In the genomic region with DNA sequence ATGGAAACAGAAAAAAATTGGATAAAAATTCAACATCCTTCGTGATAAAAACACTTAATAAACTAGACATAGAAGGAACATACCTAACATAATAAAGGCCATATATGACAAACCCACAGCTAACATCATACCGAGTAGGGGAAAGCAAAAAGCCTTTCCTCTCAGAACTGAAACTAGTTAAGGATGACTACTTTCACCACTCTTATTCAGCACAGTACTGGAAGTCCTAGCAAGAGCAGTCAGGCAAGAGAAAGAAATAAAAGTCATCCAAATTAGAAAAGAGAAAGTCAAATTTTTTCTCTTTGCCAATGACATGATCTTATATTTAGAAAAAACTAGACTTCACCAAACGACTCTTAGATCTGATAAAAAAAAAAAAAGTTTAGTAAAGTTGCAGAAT, we compare ENCODE assay signal across 20 cellular contexts. TPM values are rescaled to one million over a fixed set of nuclear protein-coding genes. Genes with fewer than 3 reads are reported as not detected.
DNase-seq lines count a peak whose midpoint lies in the region; ATAC-seq and TF ChIP-seq lines count a peak whose summit lies in the region.
"Had no signal": no experiment of that assay in that cellular context is flagged by ENCODE, and none has a peak within 500 bp of the region (broad histone marks: within the 10 kb centered on the region; RNA-seq: fewer than 3 reads in every experiment).

No MANE protein-coding gene starts in this region.

- no peaks in the 10 kb centered on the region for H3K27me3 ChIP-seq in CD8-positive, alpha-beta T cell (ENCODE audit: insufficient read depth, low read length)
- H3K27me3 ChIP-seq: ovary, upper lobe of left lung had no signal

- peaks cover 23 to 24% of the 10 kb centered on the region in 2 donors for H3K36me3 Mint-ChIP-seq in activated T-cell treated with anti-CD3 and anti-CD28 coated beads, Interleukin-2, amount 50 U/mL, for 72 hours (ENCODE audit: insufficient read depth in 2 of 2)
- H3K36me3 Mint-ChIP-seq in WTC11: peaks cover 24% of the 10 kb centered on the region
- peaks cover 57% of the 10 kb centered on the region for H3K36me3 Mint-ChIP-seq in CD8-positive, alpha-beta T cell

- no peak overlapping the region for H3K4me3 Mint-ChIP-seq in activated T-cell treated with anti-CD3 and anti-CD28 coated beads, Interleukin-2, amount 50 U/mL, for 72 hours
- H3K4me3 Mint-ChIP-seq in stimulated activated naive CD8-positive, alpha-beta T cell treated with anti-CD3 and anti-CD28 coated beads, Interleukin-15, amount 100 ng/mL, for 72 hours: no peak overlapping the region
- H3K4me3 Mint-ChIP-seq in WTC11: no peak overlapping the region
- no peak overlapping the region for H3K4me3 Mint-ChIP-seq in CD8-positive, alpha-beta T cell
- H3K4me3 Mint-ChIP-seq: activated CD4-positive, alpha-beta memory T cell treated with anti-CD3 and anti-CD28 coated beads, Interleukin-2, amount 10 ng/mL, durations not matched to agents 7 days and 5 days; CD4-positive, CD25-positive, alpha-beta regulatory T cell had no signal

- TF ChIP-seq CTCF in WTC11 (IDR thresholded peaks at IDR 0.05): no peak
- no peak for TF ChIP-seq CTCF in CD8-positive, alpha-beta T cell (IDR thresholded peaks at IDR 0.05)

- POLR2A ChIA-PET in WTC11 (lab: Charles Lee): no interaction called here
- POLR2A ChIA-PET in CD8-positive, alpha-beta T cell (lab: Charles Lee): no interaction called here

- peak overlapping the region; percentile 54 for H3K27ac Mint-ChIP-seq in activated T-cell treated with anti-CD3 and anti-CD28 coated beads, Interleukin-2, amount 50 U/mL, for 72 hours
- no peak overlapping the region for H3K27ac Mint-ChIP-seq in stimulated activated naive CD8-positive, alpha-beta T cell treated with anti-CD3 and anti-CD28 coated beads, Interleukin-15, amount 100 ng/mL, for 72 hours
- no peak overlapping the region for H3K27ac Mint-ChIP-seq in WTC11
- no peak overlapping the region for H3K27ac Mint-ChIP-seq in CD8-positive, alpha-beta T cell
- H3K27ac Mint-ChIP-seq: activated CD4-positive, alpha-beta memory T cell treated with anti-CD3 and anti-CD28 coated beads, Interleukin-2, amount 10 ng/mL, durations not matched to agents 7 days and 5 days; CD4-positive, CD25-positive, alpha-beta regulatory T cell had no signal

- no peaks in the 10 kb centered on the region for H3K27me3 Mint-ChIP-seq in activated T-cell treated with anti-CD3 and anti-CD28 coated beads, Interleukin-2, amount 50 U/mL, for 72 hours (ENCODE audit: low read depth)
- no peaks in the 10 kb centered on the region for H3K27me3 Mint-ChIP-seq in stimulated activated naive CD8-positive, alpha-beta T cell treated with anti-CD3 and anti-CD28 coated beads, Interleukin-15, amount 100 ng/mL, for 72 hours
- no peaks in the 10 kb centered on the region for H3K27me3 Mint-ChIP-seq in WTC11 (ENCODE audit: low read depth)
- no peaks in the 10 kb centered on the region for H3K27me3 Mint-ChIP-seq in CD8-positive, alpha-beta T cell (ENCODE audit: low read depth)
- H3K27me3 Mint-ChIP-seq: activated CD4-positive, alpha-beta memory T cell treated with anti-CD3 and anti-CD28 coated beads, Interleukin-2, amount 10 ng/mL, durations not matched to agents 7 days and 5 days; CD4-positive, CD25-positive, alpha-beta regulatory T cell had no signal

- H3K9me3 ChIP-seq in CD8-positive, alpha-beta T cell (ENCODE audit: low read length): no peaks in the 10 kb centered on the region

- H3K4me1 ChIP-seq in CD8-positive, alpha-beta T cell (ENCODE audit: insufficient read depth, low read length): no peaks in the 10 kb centered on the region
- H3K4me1 ChIP-seq: upper lobe of left lung had no signal

- DNase-seq in activated T-cell treated with anti-CD3 and anti-CD28 coated beads, Interleukin-2, amount 50 U/mL, for 72 hours: peak in 1 of 2 donors; percentile 1
- DNase-seq in activated T-cell treated with anti-CD3 and anti-CD28 coated beads, Interleukin-2, amount 50 U/mL, for 48 hours: no peak
- no peak for DNase-seq in stimulated activated naive CD8-positive, alpha-beta T cell treated with anti-CD3 and anti-CD28 coated beads, Interleukin-15, amount 100 ng/mL, for 72 hours
- DNase-seq in WTC11 (ENCODE audit: low spot score) (no peak), D341Med (ENCODE audit: low spot score) (no peak)
- no peak for DNase-seq in CD8-positive, alpha-beta T cell
- DNase-seq: activated CD4-positive, alpha-beta memory T cell treated with anti-CD3 and anti-CD28 coated beads, Interleukin-2, amount 10 ng/mL, durations not matched to agents 7 days and 5 days; activated effector memory CD4-positive, alpha-beta T cell treated with anti-CD3 and anti-CD28 coated beads, Interleukin-2, amount 50 U/mL, for 16 hours; aorta; foreskin melanocyte; HCEC 1CT; left ventricle myocardium superior; NCI-H526 treated with DMSO at 0.1 percent for 48 hours; ovary; stimulated activated CD4-positive, alpha-beta T cell treated with anti-CD3 and anti-CD28 coated beads, Interleukin-4, amount 100 ng/mL, for 24 hours; upper lobe of left lung had no signal

- peaks cover 22% of the 10 kb centered on the region for H3K4me1 Mint-ChIP-seq in activated T-cell treated with anti-CD3 and anti-CD28 coated beads, Interleukin-2, amount 50 U/mL, for 72 hours (ENCODE audit: low read depth)
- peaks cover 8% of the 10 kb centered on the region for H3K4me1 Mint-ChIP-seq in stimulated activated naive CD8-positive, alpha-beta T cell treated with anti-CD3 and anti-CD28 coated beads, Interleukin-15, amount 100 ng/mL, for 72 hours
- peaks cover 16% of the 10 kb centered on the region for H3K4me1 Mint-ChIP-seq in WTC11
- peaks cover 5% of the 10 kb centered on the region for H3K4me1 Mint-ChIP-seq in CD8-positive, alpha-beta T cell (ENCODE audit: low read depth)

- peaks cover 10 to 15% of the 10 kb centered on the region in 2 donors for H3K9me3 Mint-ChIP-seq in activated T-cell treated with anti-CD3 and anti-CD28 coated beads, Interleukin-2, amount 50 U/mL, for 72 hours
- H3K9me3 Mint-ChIP-seq in stimulated activated naive CD8-positive, alpha-beta T cell treated with anti-CD3 and anti-CD28 coated beads, Interleukin-15, amount 100 ng/mL, for 72 hours: peaks cover 21 to 23% of the 10 kb centered on the region in 2 donors
- H3K9me3 Mint-ChIP-seq in WTC11: peaks cover 20% of the 10 kb centered on the region
- peaks cover 23% of the 10 kb centered on the region for H3K9me3 Mint-ChIP-seq in CD8-positive, alpha-beta T cell

- intact Hi-C loops in CD8-positive, alpha-beta T cell (cut with DNase I, micrococcal nuclease): no loop called here

- H3K27ac ChIP-seq in CD8-positive, alpha-beta T cell (ENCODE audit: low read depth, low read length): no peak overlapping the region
- H3K27ac ChIP-seq: ovary, upper lobe of left lung had no signal

- ATAC-seq in activated T-cell treated with anti-CD3 and anti-CD28 coated beads, Interleukin-2, amount 50 U/mL, for 72 hours (replicated peaks in 1 of 2): peak; percentile 84 to 93
- ATAC-seq in GM21786 (IDR thresholded peaks at IDR 0.05; ENCODE audit: unreplicated experiment): peak; percentile 65
- ATAC-seq in HG03159 (IDR thresholded peaks at IDR 0.05; ENCODE audit: unreplicated experiment): peak; percentile 91
- ATAC-seq in stimulated activated naive CD8-positive, alpha-beta T cell treated with anti-CD3 and anti-CD28 coated beads, Interleukin-15, amount 100 ng/mL, for 72 hours: peak; percentile 92
- no peak for ATAC-seq in WTC11
- ATAC-seq in CD8-positive, alpha-beta T cell: no peak
- ATAC-seq: left ventricle myocardium superior, SK-N-SH treated with all-trans-retinoic acid at 6 μM for 48 hours had no signal

- CTCF ChIA-PET in WTC11 (lab: Charles Lee): no interaction called here
- CTCF ChIA-PET in CD8-positive, alpha-beta T cell (lab: Charles Lee): no interaction called here

- no peak overlapping the region for H3K4me3 ChIP-seq in CD8-positive, alpha-beta T cell (ENCODE audit: low read depth, low read length)
- H3K4me3 ChIP-seq: ovary, upper lobe of left lung had no signal

- no peaks in the 10 kb centered on the region for H3K36me3 ChIP-seq in CD8-positive, alpha-beta T cell (ENCODE audit: insufficient read depth, low read length)
- H3K36me3 ChIP-seq: ovary had no signal

TF ChIP-seq in WTC11, 78 proteins besides CTCF, POLR2A, EP300 and RAD21 (continues in another document):
- TF ChIP-seq NR2C2 (CRISPR knock-in tag; IDR thresholded peaks at IDR 0.05) (no peak), NR3C1 (CRISPR knock-in tag; conservative IDR thresholded peaks at IDR 0.05; ENCODE audit: low read depth) (no peak), FOXP1 (CRISPR knock-in tag; IDR thresholded peaks at IDR 0.05; ENCODE audit: borderline replicate concordance) (no peak), FOXK1 (CRISPR knock-in tag; IDR thresholded peaks at IDR 0.05) (no peak), OVOL2 (CRISPR knock-in tag; IDR thresholded peaks at IDR 0.05; ENCODE audit: borderline replicate concordance) (no peak), ZNF396 (CRISPR knock-in tag; IDR thresholded peaks at IDR 0.05; ENCODE audit: borderline replicate concordance) (no peak), ZNF263 (CRISPR knock-in tag; IDR thresholded peaks at IDR 0.05; ENCODE audit: low read depth) (no peak)
- TF ChIP-seq, protein P1, sequence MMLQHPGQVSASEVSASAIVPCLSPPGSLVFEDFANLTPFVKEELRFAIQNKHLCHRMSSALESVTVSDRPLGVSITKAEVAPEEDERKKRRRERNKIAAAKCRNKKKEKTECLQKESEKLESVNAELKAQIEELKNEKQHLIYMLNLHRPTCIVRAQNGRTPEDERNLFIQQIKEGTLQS (CRISPR knock-in tag; conservative IDR thresholded peaks at IDR 0.05): no peak
- TF ChIP-seq, protein P2, sequence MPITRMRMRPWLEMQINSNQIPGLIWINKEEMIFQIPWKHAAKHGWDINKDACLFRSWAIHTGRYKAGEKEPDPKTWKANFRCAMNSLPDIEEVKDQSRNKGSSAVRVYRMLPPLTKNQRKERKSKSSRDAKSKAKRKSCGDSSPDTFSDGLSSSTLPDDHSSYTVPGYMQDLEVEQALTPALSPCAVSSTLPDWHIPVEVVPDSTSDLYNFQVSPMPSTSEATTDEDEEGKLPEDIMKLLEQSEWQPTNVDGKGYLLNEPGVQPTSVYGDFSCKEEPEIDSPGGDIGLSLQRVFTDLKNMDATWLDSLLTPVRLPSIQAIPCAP (CRISPR knock-in tag; IDR thresholded peaks at IDR 0.05): no peak
- TF ChIP-seq, protein P3, sequence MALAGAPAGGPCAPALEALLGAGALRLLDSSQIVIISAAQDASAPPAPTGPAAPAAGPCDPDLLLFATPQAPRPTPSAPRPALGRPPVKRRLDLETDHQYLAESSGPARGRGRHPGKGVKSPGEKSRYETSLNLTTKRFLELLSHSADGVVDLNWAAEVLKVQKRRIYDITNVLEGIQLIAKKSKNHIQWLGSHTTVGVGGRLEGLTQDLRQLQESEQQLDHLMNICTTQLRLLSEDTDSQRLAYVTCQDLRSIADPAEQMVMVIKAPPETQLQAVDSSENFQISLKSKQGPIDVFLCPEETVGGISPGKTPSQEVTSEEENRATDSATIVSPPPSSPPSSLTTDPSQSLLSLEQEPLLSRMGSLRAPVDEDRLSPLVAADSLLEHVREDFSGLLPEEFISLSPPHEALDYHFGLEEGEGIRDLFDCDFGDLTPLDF (CRISPR knock-in tag; IDR thresholded peaks at IDR 0.05): no peak

RNA-seq across cellular contexts. Expression of a gene that starts 25.8 kb away (rescaled TPM):
- total RNA-seq in activated T-cell treated with anti-CD3 and anti-CD28 coated beads, Interleukin-2, amount 50 U/mL, for 72 hours: under 1 TPM in 1 of 2 donors, not detected in 1; 0.28 TPM
- 0.11 to 0.27 TPM (median 0.16 TPM) in 3 replicates for total RNA-seq in WTC11 (2021)
- total RNA-seq in CD8-positive, alpha-beta T cell: not detected
- total RNA-seq: left ventricle myocardium superior had no signal

Comparison
In these comparisons a context has a peak if more than half of its experiments do, and no peak if none do; other contexts are left out.
1. ATAC-seq: peak in activated T-cell treated with anti-CD3 and anti-CD28 coated beads, Interleukin-2, amount 50 U/mL, for 72 hours (2 of 2), GM21786 (single experiment), HG03159 (single experiment) and stimulated activated naive CD8-positive, alpha-beta T cell treated with anti-CD3 and anti-CD28 coated beads, Interleukin-15, amount 100 ng/mL, for 72 hours (single experiment); none in WTC11 (single experiment) and CD8-positive, alpha-beta T cell (single experiment).